31 cellular contexts compared by ENCODE assay signal in the genomic region with DNA sequence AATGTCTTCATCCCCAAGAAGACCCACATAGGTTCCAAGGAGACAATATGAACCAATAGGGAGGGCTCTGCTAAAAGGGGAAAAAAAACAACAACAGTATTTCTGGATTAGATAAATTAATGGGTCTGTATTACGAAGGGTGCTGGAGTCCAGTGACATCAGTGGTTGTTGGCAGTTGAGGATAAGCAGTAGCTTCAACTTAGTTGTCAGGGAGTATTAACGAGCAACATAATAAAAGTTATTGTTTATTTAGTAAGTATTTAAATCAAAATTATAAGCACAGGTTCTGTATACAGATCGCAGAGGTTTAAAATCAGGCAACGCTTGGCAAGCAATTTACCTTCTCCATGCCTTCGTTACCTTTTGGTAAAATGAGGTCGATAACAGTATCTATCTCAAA. TPM values are rescaled to one million over a fixed set of nuclear protein-coding genes. Genes with fewer than 3 reads are reported as not detected.
"Had no signal": no experiment of that assay in that cellular context is flagged by ENCODE, and none has a peak within 500 bp of the region (broad histone marks: within the 10 kb centered on the region; RNA-seq: fewer than 3 reads in every experiment).

No MANE protein-coding gene starts in this region.

- H3K4me3 ChIP-seq: ascending aorta, cardiac muscle cell had no signal

- H3K27me3 ChIP-seq: ascending aorta had no signal

- DNase-seq: activated B cell treated with CpG ODN at 0.5 μM for 24 hours; activated CD4-positive, alpha-beta memory T cell treated with anti-CD3 and anti-CD28 coated beads, Interleukin-2, amount 10 ng/mL, durations not matched to agents 7 days and 5 days; activated CD4-positive, alpha-beta T cell treated with anti-CD3 and anti-CD28 coated beads for 1 hour; activated CD4-positive, alpha-beta T cell treated with anti-CD3 and anti-CD28 coated beads for 36 hours; activated CD4-positive, alpha-beta T cell treated with anti-CD3 and anti-CD28 coated beads for 48 hours; activated CD4-positive, alpha-beta T cell treated with anti-CD3 and anti-CD28 coated beads, Interleukin-2, amount 10 ng/mL, durations not matched to agents 7 days and 5 days; activated CD4-positive, alpha-beta T cell treated with anti-CD3 and anti-CD28 coated beads, Interleukin-2, amount 50 U/mL, for 48 hours; activated CD8-positive, alpha-beta memory T cell treated with anti-CD3 and anti-CD28 coated beads for 24 hours; activated CD8-positive, alpha-beta memory T cell treated with anti-CD3 and anti-CD28 coated beads, Interleukin-2, amount 10 ng/mL, durations not matched to agents 7 days and 5 days; activated CD8-positive, alpha-beta memory T cell treated with anti-CD3 and anti-CD28 coated beads, Interleukin-2, amount 50 U/mL, for 48 hours; activated CD8-positive, alpha-beta T cell treated with anti-CD3 and anti-CD28 coated beads, Interleukin-2, amount 10 ng/mL, durations not matched to agents 7 days and 5 days; activated effector memory CD4-positive, alpha-beta T cell treated with Interleukin-2 at 50 U/mL for 16 hours; activated gamma-delta T cell; activated naive CD4-positive, alpha-beta T cell treated with anti-CD3 and anti-CD28 coated beads, Interleukin-2, amount 10 ng/mL, durations not matched to agents 7 days and 5 days; activated naive CD4-positive, alpha-beta T cell treated with Interleukin-2 at 50 U/mL for 16 hours; activated naive CD8-positive, alpha-beta T cell treated with anti-CD3 and anti-CD28 coated beads, Interleukin-2, amount 10 ng/mL, durations not matched to agents 7 days and 5 days; activated naive CD8-positive, alpha-beta T cell treated with anti-CD3 and anti-CD28 coated beads, Interleukin-2, amount 50 U/mL, for 24 hours; activated T-cell treated with anti-CD3 and anti-CD28 coated beads, Interleukin-2, amount 50 U/mL, for 24 hours; activated T-cell treated with anti-CD3 and anti-CD28 coated beads, Interleukin-2, amount 50 U/mL, for 48 hours; amygdala; anterior cingulate cortex; caudate nucleus; cerebellar nuclear complex; T-helper 1 cell; T-helper 2 cell; T-helper 9 cell had no signal

- FAIRE-seq: bronchial epithelial cell, TTC549 had no signal

- H3K9me3 ChIP-seq: ascending aorta had no signal

- H3K36me3 ChIP-seq: ascending aorta, cardiac muscle cell had no signal

- H3K4me1 ChIP-seq: ascending aorta had no signal

- H3K27ac ChIP-seq: ascending aorta, cardiac muscle cell had no signal

- ATAC-seq: activated CD4-positive, alpha-beta T cell treated with anti-CD3 and anti-CD28 coated beads for 36 hours; activated CD8-positive, alpha-beta memory T cell treated with anti-CD3 and anti-CD28 coated beads, Interleukin-2, amount 10 ng/mL, durations not matched to agents 7 days and 5 days; activated CD8-positive, alpha-beta T cell treated with anti-CD3 and anti-CD28 coated beads, Interleukin-2, amount 10 ng/mL, durations not matched to agents 7 days and 5 days; activated naive CD8-positive, alpha-beta T cell treated with anti-CD3 and anti-CD28 coated beads, Interleukin-2, amount 50 U/mL, for 24 hours had no signal

RNA-seq across cellular contexts. Expression of a gene that starts 7.6 kb away (rescaled TPM):
- total RNA-seq: activated B cell treated with CpG ODN at 0.5 μM for 24 hours; activated CD4-positive, alpha-beta memory T cell treated with anti-CD3 and anti-CD28 coated beads, Interleukin-2, amount 10 ng/mL, durations not matched to agents 7 days and 5 days; activated CD4-positive, alpha-beta T cell treated with anti-CD3 and anti-CD28 coated beads for 36 hours; activated CD4-positive, alpha-beta T cell treated with anti-CD3 and anti-CD28 coated beads, Interleukin-2, amount 10 ng/mL, durations not matched to agents 7 days and 5 days; activated CD8-positive, alpha-beta memory T cell treated with anti-CD3 and anti-CD28 coated beads, Interleukin-2, amount 10 ng/mL, durations not matched to agents 7 days and 5 days; activated CD8-positive, alpha-beta T cell treated with anti-CD3 and anti-CD28 coated beads, Interleukin-2, amount 10 ng/mL, durations not matched to agents 7 days and 5 days; activated naive CD8-positive, alpha-beta T cell treated with anti-CD3 and anti-CD28 coated beads, Interleukin-2, amount 10 ng/mL, durations not matched to agents 7 days and 5 days; activated T-helper 2 cell treated with anti-CD3 and anti-CD28 coated beads, Interferon-gamma antibody, Interleukin-2, Interleukin-4, amounts not matched to agents 10 μg/mL and 5 μg/mL and 100 μg/mL, durations not matched to agents 14 hours and 24 hours and 36 hours; ascending aorta; bronchial epithelial cell had no signal
